Comparison of ENCODE assay signal across 1 cellular context in genomic region chr1:155075535-155075934, GRCh38.
TF ChIP-seq lines count a peak whose summit lies in the region.

No MANE protein-coding gene starts in this region.

TF ChIP-seq in HEK293, 187 proteins besides CTCF, POLR2A, EP300 and RAD21 (continued from another document):
- TF ChIP-seq ZNF341 (tag by site-specific recombination; IDR thresholded peaks at IDR 0.05; ENCODE audit: low read depth): no peak
- no peak for TF ChIP-seq ZNF830 (tag by site-specific recombination; IDR thresholded peaks at IDR 0.05; ENCODE audit: low read depth)
- TF ChIP-seq ZXDB (tag by site-specific recombination; IDR thresholded peaks at IDR 0.05): no peak
- TF ChIP-seq EGR2 (tag by site-specific recombination; IDR thresholded peaks at IDR 0.05; ENCODE audit: low read depth): no peak
- peak; percentile 52; the same call in 1 of the 2 replicates for TF ChIP-seq SP7 (tag by site-specific recombination; IDR thresholded peaks at IDR 0.05)
- TF ChIP-seq ZNF629 (tag by site-specific recombination; IDR thresholded peaks at IDR 0.05): 0 out of 2 replicates have a peak, but pooled peaks have one; percentile 10
- peak; percentile 99 for TF ChIP-seq ZBTB20 (tag by site-specific recombination; IDR thresholded peaks at IDR 0.05)
- TF ChIP-seq ZBTB10 (tag by site-specific recombination; IDR thresholded peaks at IDR 0.05): no peak
- TF ChIP-seq ZNF600 (tag by site-specific recombination; IDR thresholded peaks at IDR 0.05): peak; percentile 49
- no peak for TF ChIP-seq ZBTB44 (tag by site-specific recombination; IDR thresholded peaks at IDR 0.05)
- TF ChIP-seq TRIM28 (IDR thresholded peaks at IDR 0.05; ENCODE audit: borderline replicate concordance, low read length): no peak
- TF ChIP-seq PRDM1 (tag by site-specific recombination; IDR thresholded peaks at IDR 0.05): no peak
- TF ChIP-seq ZNF23 (tag by site-specific recombination; IDR thresholded peaks at IDR 0.05; ENCODE audit: borderline replicate concordance): no peak
- no peak for TF ChIP-seq HIC1 (tag by site-specific recombination; IDR thresholded peaks at IDR 0.05)
- TF ChIP-seq AEBP2 (tag by site-specific recombination; IDR thresholded peaks at IDR 0.05; ENCODE audit: borderline replicate concordance): no peak
